1 cellular context compared by ENCODE assay signal in the genomic region with DNA sequence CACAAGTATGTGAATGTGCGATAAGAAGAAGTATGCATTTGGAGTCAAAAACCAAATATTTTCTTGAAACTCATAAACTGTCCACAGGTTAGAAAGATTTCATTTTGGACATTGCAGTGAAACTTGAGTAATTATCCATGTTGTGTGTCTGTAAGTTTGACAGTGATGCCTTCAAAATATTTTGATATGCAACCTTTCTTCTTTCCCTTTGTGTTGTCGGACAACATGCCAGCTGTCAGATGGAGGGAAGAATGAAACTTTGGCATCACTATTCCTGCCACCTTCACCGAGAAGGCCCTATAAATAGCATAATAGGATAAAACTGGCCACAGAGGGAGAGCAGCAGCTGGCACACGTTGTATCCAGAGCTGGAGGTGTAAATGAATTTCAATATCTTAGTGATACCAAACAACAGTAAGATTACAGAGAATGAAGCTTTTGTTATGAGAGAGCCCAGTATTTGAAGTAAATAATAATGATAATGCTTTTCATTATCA.
TF ChIP-seq lines count a peak whose summit lies in the region.

No MANE protein-coding gene starts in this region.

TF ChIP-seq in GM23338, 12 proteins besides CTCF, POLR2A, EP300 and RAD21 (continued from another document):
- TF ChIP-seq, protein P1, sequence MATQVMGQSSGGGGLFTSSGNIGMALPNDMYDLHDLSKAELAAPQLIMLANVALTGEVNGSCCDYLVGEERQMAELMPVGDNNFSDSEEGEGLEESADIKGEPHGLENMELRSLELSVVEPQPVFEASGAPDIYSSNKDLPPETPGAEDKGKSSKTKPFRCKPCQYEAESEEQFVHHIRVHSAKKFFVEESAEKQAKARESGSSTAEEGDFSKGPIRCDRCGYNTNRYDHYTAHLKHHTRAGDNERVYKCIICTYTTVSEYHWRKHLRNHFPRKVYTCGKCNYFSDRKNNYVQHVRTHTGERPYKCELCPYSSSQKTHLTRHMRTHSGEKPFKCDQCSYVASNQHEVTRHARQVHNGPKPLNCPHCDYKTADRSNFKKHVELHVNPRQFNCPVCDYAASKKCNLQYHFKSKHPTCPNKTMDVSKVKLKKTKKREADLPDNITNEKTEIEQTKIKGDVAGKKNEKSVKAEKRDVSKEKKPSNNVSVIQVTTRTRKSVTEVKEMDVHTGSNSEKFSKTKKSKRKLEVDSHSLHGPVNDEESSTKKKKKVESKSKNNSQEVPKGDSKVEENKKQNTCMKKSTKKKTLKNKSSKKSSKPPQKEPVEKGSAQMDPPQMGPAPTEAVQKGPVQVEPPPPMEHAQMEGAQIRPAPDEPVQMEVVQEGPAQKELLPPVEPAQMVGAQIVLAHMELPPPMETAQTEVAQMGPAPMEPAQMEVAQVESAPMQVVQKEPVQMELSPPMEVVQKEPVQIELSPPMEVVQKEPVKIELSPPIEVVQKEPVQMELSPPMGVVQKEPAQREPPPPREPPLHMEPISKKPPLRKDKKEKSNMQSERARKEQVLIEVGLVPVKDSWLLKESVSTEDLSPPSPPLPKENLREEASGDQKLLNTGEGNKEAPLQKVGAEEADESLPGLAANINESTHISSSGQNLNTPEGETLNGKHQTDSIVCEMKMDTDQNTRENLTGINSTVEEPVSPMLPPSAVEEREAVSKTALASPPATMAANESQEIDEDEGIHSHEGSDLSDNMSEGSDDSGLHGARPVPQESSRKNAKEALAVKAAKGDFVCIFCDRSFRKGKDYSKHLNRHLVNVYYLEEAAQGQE (IDR thresholded peaks at IDR 0.05; ENCODE audit: unreplicated experiment) = no peak
- TF ChIP-seq POLR2AphosphoS5 (IDR thresholded peaks at IDR 0.05; ENCODE audit: low read depth) = no peak
